In the genomic region with DNA sequence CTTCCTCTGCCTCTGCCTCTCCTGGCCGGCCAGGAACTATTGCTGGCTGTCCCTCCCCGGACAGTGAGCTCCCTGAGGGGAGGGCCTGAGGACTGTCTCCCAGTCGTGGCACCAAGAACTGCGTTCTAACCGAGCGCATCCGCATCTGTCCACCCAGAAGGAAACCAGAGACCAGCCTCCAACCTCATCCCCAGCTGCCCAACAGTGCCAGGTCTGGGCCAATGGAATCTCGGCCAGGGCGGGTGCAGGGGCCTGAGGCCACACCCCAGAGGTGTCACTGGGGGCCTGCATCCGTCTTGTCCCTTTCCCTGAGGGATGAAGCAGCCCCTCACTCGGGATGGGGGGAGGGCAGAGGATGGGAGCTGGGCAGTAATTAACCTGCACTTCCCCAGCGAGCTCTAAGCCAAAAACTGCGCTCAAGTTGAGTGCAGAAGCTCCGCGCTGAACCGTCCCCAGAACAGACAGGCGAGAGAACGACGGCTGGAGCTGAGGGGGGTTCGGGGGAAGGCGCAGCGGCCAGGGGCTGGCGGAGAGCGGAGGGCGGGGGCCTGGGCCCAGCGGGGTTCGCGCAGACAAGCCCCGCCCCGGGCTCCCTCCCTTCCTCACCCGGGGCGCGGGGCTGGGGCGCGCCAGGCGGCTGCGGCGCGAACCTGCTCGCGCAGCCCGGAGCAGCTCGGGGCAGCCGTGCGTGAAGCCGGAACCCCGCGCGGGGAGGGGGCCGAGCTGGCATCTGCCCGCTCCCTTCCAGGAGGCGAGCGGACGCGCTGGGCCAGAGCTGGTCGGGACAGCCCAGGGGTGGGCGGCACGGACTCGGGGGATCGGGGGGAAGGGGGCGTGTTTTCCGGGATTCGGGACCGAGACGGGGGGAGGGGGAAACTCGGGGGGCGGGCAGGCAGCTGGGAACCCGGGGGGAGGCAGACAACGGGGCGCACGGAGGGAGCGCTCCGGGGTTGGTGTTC, we compare ENCODE assay signal across 8 cellular contexts. TPM values are rescaled to one million over a fixed set of nuclear protein-coding genes. Genes with fewer than 3 reads are reported as not detected.
A peak's percentile ranks its signal among the peaks of the same experiment; 100 is the strongest.
DNase-seq lines count a peak whose midpoint lies in the region; ATAC-seq and TF ChIP-seq lines count a peak whose summit lies in the region.

No MANE protein-coding gene starts in this region.

- WGBS in right lobe of liver (ENCODE audit: insufficient coverage, low coverage, low lambda C conversion rate, missing lambda C conversion rate): 0% methylated on average over 8 of the region's 73 CpGs

- H3K4me1 ChIP-seq in ACC112 (ENCODE audit: control insufficient read depth, insufficient read depth, low read length, unreplicated experiment) (peaks cover 27% of the 10 kb centered on the region), right lobe of liver (no peaks in the 10 kb centered on the region)

- H3K4me3 ChIP-seq in ACC112 (ENCODE audit: low read depth, low read length) (peak overlapping the region; percentile 77), dorsolateral prefrontal cortex (peak overlapping the region; percentile 51 to 98 (median 85)), right lobe of liver (peak overlapping the region; percentile 79 to 96 (median 89))

- TF ChIP-seq CTCF in dorsolateral prefrontal cortex (IDR thresholded peaks at IDR 0.05 in 54 of 56, conservative IDR thresholded peaks at IDR 0.05 in 2 of 56; ENCODE audit: low read depth in 1 of 56, partially characterized antibody in 56 of 56): peak in 10 of 56 donors; percentile 1 to 27 (median 16)
- TF ChIP-seq CTCF in right lobe of liver (IDR thresholded peaks at IDR 0.05): no peak

- H3K27ac ChIP-seq in ACC112 (ENCODE audit: low read depth, low read length): 0 out of 2 replicates have a peak overlapping the region, but pooled peaks have one; percentile 4
- H3K27ac ChIP-seq in dorsolateral prefrontal cortex: peak overlapping the region; percentile 90 to 100 (median 99)
- peak overlapping the region; percentile 80 to 88 (median 87) for H3K27ac ChIP-seq in right lobe of liver

- no peaks in the 10 kb centered on the region for H3K79me2 ChIP-seq in ACC112 (ENCODE audit: control insufficient read depth, insufficient read depth, low read length, unreplicated experiment)

- no peaks in the 10 kb centered on the region for H3K9me3 ChIP-seq in right lobe of liver

- DNase-seq in NCI-H446 treated with DMSO at 0.1 percent for 48 hours (lab: John Stamatoyannopoulos, UW) (peak; percentile 68), dorsolateral prefrontal cortex (peak; percentile 65 to 89 (median 80)), right lobe of liver (peak; percentile 67 to 77 (median 76))
- DNase-seq in activated CD4-positive, alpha-beta T cell treated with anti-CD3 and anti-CD28 coated beads, Interleukin-2, amount 50 U/mL, for 4 hours: peak; percentile 46 to 49
- DNase-seq in stimulated activated CD4-positive, alpha-beta T cell treated with anti-CD3 and anti-CD28 coated beads, Interleukin-4, amount 100 ng/mL, for 48 hours (ENCODE audit: low read depth in 2 of 2): peak; percentile 22 to 41

- H2AFZ ChIP-seq in ACC112 (ENCODE audit: low read length, unreplicated experiment): peak overlapping the region; percentile 20

- intact Hi-C loops in dorsolateral prefrontal cortex (cut with DNase I) (loop anchor here (1.0 to 5.0 kb wide), 8 partner anchors 22 to 317 kb away; a partner anchor contains a TSS), right lobe of liver (cut with DNase I) (no loop called here)

- ATAC-seq in GM18861 (IDR thresholded peaks at IDR 0.05; ENCODE audit: unreplicated experiment): peak; percentile 25
- ATAC-seq in HG03097 (IDR thresholded peaks at IDR 0.05; ENCODE audit: low FRiP score, unreplicated experiment): peak; percentile 40
- ATAC-seq in right lobe of liver: peak; percentile 47 to 62 (median 58)

- peak; percentile 25 for TF ChIP-seq POLR2A in right lobe of liver (IDR thresholded peaks at IDR 0.05)

- no peaks in the 10 kb centered on the region for H3K36me3 ChIP-seq in ACC112 (ENCODE audit: insufficient read depth, low read length)
- H3K36me3 ChIP-seq in right lobe of liver: no peaks in the 10 kb centered on the region

- no peaks in the 10 kb centered on the region for H3K27me3 ChIP-seq in ACC112 (ENCODE audit: insufficient read depth, low read length)
- H3K27me3 ChIP-seq in dorsolateral prefrontal cortex: no peaks in the 10 kb centered on the region
- no peaks in the 10 kb centered on the region for H3K27me3 ChIP-seq in right lobe of liver

RNA-seq across cellular contexts. Expression of a gene that starts 1.4 kb away (rescaled TPM):
- 100 to 1,000 TPM in 2 of 120 experiments, 10 to 100 TPM in 118; 13.9 to 125 (median 40.5) TPM for total RNA-seq in dorsolateral prefrontal cortex
- 1 to 10 TPM; 4.5 to 9.2 (median 6.6) TPM for total RNA-seq in right lobe of liver

RNA-seq across cellular contexts. Expression of a gene that starts 13.2 kb away (rescaled TPM):
- total RNA-seq in dorsolateral prefrontal cortex (1 to 10 TPM in 11 of 120 experiments, under 1 TPM in 26, not detected in 83; 0.38 to 2.2 (median 0.64) TPM), right lobe of liver (under 1 TPM in 1 of 6 experiments, not detected in 5; 0.31 TPM)

RNA-seq across cellular contexts. Expression of a gene that starts 45.7 kb away (rescaled TPM):
- total RNA-seq in dorsolateral prefrontal cortex (10 to 100 TPM; 20.4 to 52.8 (median 33.0) TPM), right lobe of liver (1 to 10 TPM in 5 of 6 experiments, under 1 TPM in 1; 0.68 to 3.0 (median 1.9) TPM)

RNA-seq across cellular contexts. Expression of a gene that starts 46.6 kb away (rescaled TPM):
- total RNA-seq in dorsolateral prefrontal cortex: 1 to 10 TPM in 71 of 120 experiments, under 1 TPM in 17, not detected in 32; 0.36 to 9.2 (median 2.1) TPM
- total RNA-seq in right lobe of liver: 1 to 10 TPM in 5 of 6 experiments, not detected in 1; 1.3 to 3.1 (median 2.7) TPM

RNA-seq across cellular contexts. Expression of a gene that starts 53.5 kb away (rescaled TPM):
- total RNA-seq in dorsolateral prefrontal cortex (100 to 1,000 TPM in 56 of 120 experiments, 10 to 100 TPM in 64; 67.4 to 141 (median 99.4) TPM), right lobe of liver (100 to 1,000 TPM in 1 of 6 experiments, 10 to 100 TPM in 5; 61.8 to 104 (median 75.6) TPM)

Comparison
In these comparisons a context has a peak if more than half of its experiments do, and no peak if none do; other contexts are left out.
1. Peak in every context shown above with its lines: DNase-seq, ATAC-seq, H3K4me3 ChIP-seq and H3K27ac ChIP-seq.
2. H3K27ac ChIP-seq: peak in every context shown above with its lines; median percentile 99 in dorsolateral prefrontal cortex; 87 in right lobe of liver; 4 in ACC112.
3. RNA of a gene that starts 45.7 kb away (total RNA-seq): 20.4 to 52.8 TPM in dorsolateral prefrontal cortex; 0.68 to 3.0 TPM in right lobe of liver; every median in the first group is over 4 times any median in the second.
4. intact Hi-C loops: an anchor here in dorsolateral prefrontal cortex (1.0 to 5.0 kb wide); none called in right lobe of liver.